In genomic region chr11:78139422-78140391, GRCh38 we compare ENCODE assay signal across 8 cellular contexts.
A peak's percentile ranks its signal among the peaks of the same experiment; 100 is the strongest.
DNase-seq lines count a peak whose midpoint lies in the region; ATAC-seq lines count a peak whose summit lies in the region.

ALG8 (minus strand) TSS chr11:78139626; CDS start chr11:78139588, 38 bp downstream.

- H3K9me3 Mint-ChIP-seq in central memory CD8-positive, alpha-beta T cell: no peaks in the 10 kb centered on the region

- peak; percentile 91 for ATAC-seq in GM19023 (IDR thresholded peaks at IDR 0.05; ENCODE audit: unreplicated experiment)
- ATAC-seq in HG03280 (IDR thresholded peaks at IDR 0.05; ENCODE audit: unreplicated experiment): peak; percentile 95
- ATAC-seq in central memory CD8-positive, alpha-beta T cell (replicated peaks; ENCODE audit: extremely low read depth, poor library complexity, severe bottlenecking): peak; percentile 93

- peaks cover 23% of the 10 kb centered on the region for H3K4me1 Mint-ChIP-seq in central memory CD8-positive, alpha-beta T cell

- DNase-seq in AG08396 (ENCODE audit: low spot score): peak; percentile 99
- DNase-seq in NCI-H345 treated with DMSO at 0.1 percent for 48 hours (lab: John Stamatoyannopoulos, UW; ENCODE audit: unreplicated experiment): peak; percentile 97
- DNase-seq in activated CD4-positive, CD25-positive, alpha-beta regulatory T cell treated with anti-CD3 and anti-CD28 coated beads, Interleukin-2, amount 50 U/mL, for 16 hours (ENCODE audit: low read depth, low spot score): peak; percentile 94
- peak; percentile 96 for DNase-seq in central memory CD8-positive, alpha-beta T cell (ENCODE audit: low spot score in 2 of 2)
- peak; percentile 97 for DNase-seq in iris pigment epithelial cell (ENCODE audit: low read depth)
- peak; percentile 90 to 96 (median 95) for DNase-seq in stimulated activated CD4-positive, alpha-beta T cell treated with anti-CD3 and anti-CD28 coated beads, Interleukin-12 subunit alpha, Interleukin-12 subunit beta, amount 100 ng/mL, for 48 hours (ENCODE audit: low read depth in 2 of 3, low spot score in 1 of 3)

- H3K27me3 Mint-ChIP-seq in central memory CD8-positive, alpha-beta T cell: no peaks in the 10 kb centered on the region

- H3K36me3 Mint-ChIP-seq in central memory CD8-positive, alpha-beta T cell (ENCODE audit: insufficient read depth): peaks cover 7% of the 10 kb centered on the region

- H3K4me3 Mint-ChIP-seq in central memory CD8-positive, alpha-beta T cell: peak within 1 kb of the TSS; percentile 89

- peak within 1 kb of the TSS; percentile 94 for H3K27ac Mint-ChIP-seq in central memory CD8-positive, alpha-beta T cell (ENCODE audit: low read depth)

Comparison
In these comparisons a context has a peak if more than half of its experiments do, and no peak if none do; other contexts are left out.
1. Peak in every context shown above with its lines: DNase-seq and ATAC-seq.